34 cellular contexts compared by ENCODE assay signal in the genomic region with DNA sequence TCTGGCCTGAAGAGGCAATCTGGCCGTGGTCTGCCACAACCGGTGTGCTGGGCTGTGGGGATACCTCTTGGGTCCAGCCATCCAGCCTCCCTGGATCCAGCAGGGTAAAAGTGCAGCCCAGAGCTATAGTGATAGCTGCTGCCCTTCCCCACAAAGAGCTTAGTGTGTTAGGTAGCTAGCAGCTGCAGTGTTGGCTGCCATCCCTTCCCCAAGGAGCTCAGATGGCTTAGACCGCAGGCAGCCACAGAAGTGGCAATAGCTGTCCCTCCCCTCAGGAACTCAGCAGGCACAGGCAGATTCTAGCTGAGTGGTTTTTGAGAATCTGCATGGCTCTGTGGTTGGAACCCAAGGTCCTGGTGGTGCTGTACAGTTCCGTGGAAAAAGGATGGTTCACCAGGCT.
"Had no signal": no experiment of that assay in that cellular context is flagged by ENCODE, and none has a peak within 500 bp of the region (broad histone marks: within the 10 kb centered on the region; RNA-seq: fewer than 3 reads in every experiment).

No MANE protein-coding gene starts in this region.

- H3K4me3 ChIP-seq: adrenal gland, body of pancreas, breast epithelium had no signal

- ATAC-seq: activated CD8-positive, alpha-beta T cell treated with anti-CD3 and anti-CD28 coated beads for 36 hours; activated naive CD4-positive, alpha-beta T cell treated with anti-CD3 and anti-CD28 coated beads, Interleukin-2, amount 50 U/mL, for 72 hours; activated T-cell treated with anti-CD3 and anti-CD28 coated beads, Interleukin-2, amount 50 U/mL, for 4 hours; activated T-cell treated with anti-CD3 and anti-CD28 coated beads, Interleukin-2, amount 50 U/mL, for 72 hours; activated T-helper 17 cell treated with anti-CD3 and anti-CD28 coated beads, Interleukin-2, amount 50 U/mL, for 72 hours; body of pancreas had no signal

- H3K27ac ChIP-seq: adrenal gland, body of pancreas, brain microvascular endothelial cell, breast epithelium, VCaP had no signal

- H3K27ac Mint-ChIP-seq: activated B cell treated with CpG ODN at 0.5 μM for 24 hours; activated CD4-positive, alpha-beta memory T cell treated with anti-CD3 and anti-CD28 coated beads for 36 hours; activated CD4-positive, alpha-beta T cell treated with anti-CD3 and anti-CD28 coated beads, Interleukin-2, amount 10 ng/mL, durations not matched to agents 24 days and 14 days; activated CD8-positive, alpha-beta T cell treated with anti-CD3 and anti-CD28 coated beads for 36 hours; activated naive CD4-positive, alpha-beta T cell treated with anti-CD3 and anti-CD28 coated beads for 36 hours; activated naive CD4-positive, alpha-beta T cell treated with anti-CD3 and anti-CD28 coated beads, Interleukin-2, amount 50 U/mL, for 72 hours; activated naive CD8-positive, alpha-beta T cell treated with anti-CD3 and anti-CD28 coated beads for 36 hours; activated T-cell treated with anti-CD3 and anti-CD28 coated beads, Interleukin-2, amount 50 U/mL, for 72 hours; activated T-helper 1 cell treated with anti-CD3 and anti-CD28 coated beads, Interleukin-12 subunit alpha, Interleukin-12 subunit beta, Interleukin-2, Interleukin-4 antibody, amounts not matched to agents 30 ng/mL and 10 ng/mL and 1 ng/mL, durations not matched to agents 14 hours and 24 hours and 36 hours; activated T-helper 17 cell treated with anti-CD3 and anti-CD28 coated beads, Interleukin-2, amount 50 U/mL, for 72 hours; T-helper 1 cell treated with Interleukin-12 subunit alpha and Interleukin-12 subunit beta and Interleukin-4 antibody, amounts not matched to agents 30 μg/mL and 1 μg/mL, for 36 hours; T-helper 2 cell treated with Interferon-gamma antibody and Interleukin-4, amounts not matched to agents 5 μg/mL and 100 μg/mL, for 36 hours had no signal

- H3K4me1 Mint-ChIP-seq: activated B cell treated with CpG ODN at 0.5 μM for 24 hours; activated CD4-positive, alpha-beta T cell treated with anti-CD3 and anti-CD28 coated beads, Interleukin-2, amount 10 ng/mL, durations not matched to agents 24 days and 14 days; activated naive CD8-positive, alpha-beta T cell treated with anti-CD3 and anti-CD28 coated beads for 36 hours; activated T-helper 17 cell treated with anti-CD3 and anti-CD28 coated beads, Interleukin-2, amount 50 U/mL, for 72 hours had no signal

- H3K27me3 ChIP-seq: adrenal gland, body of pancreas, brain microvascular endothelial cell, breast epithelium had no signal

- H3K4me3 Mint-ChIP-seq: activated B cell treated with CpG ODN at 0.5 μM for 24 hours; activated CD4-positive, alpha-beta memory T cell treated with anti-CD3 and anti-CD28 coated beads for 36 hours; activated CD4-positive, alpha-beta T cell treated with anti-CD3 and anti-CD28 coated beads, Interleukin-2, amount 10 ng/mL, durations not matched to agents 24 days and 14 days; activated CD8-positive, alpha-beta T cell treated with anti-CD3 and anti-CD28 coated beads for 36 hours; activated naive CD4-positive, alpha-beta T cell treated with anti-CD3 and anti-CD28 coated beads for 36 hours; activated naive CD8-positive, alpha-beta T cell treated with anti-CD3 and anti-CD28 coated beads for 36 hours; activated T-cell treated with anti-CD3 and anti-CD28 coated beads, Interleukin-2, amount 50 U/mL, for 4 hours; activated T-cell treated with anti-CD3 and anti-CD28 coated beads, Interleukin-2, amount 50 U/mL, for 72 hours; activated T-helper 1 cell treated with anti-CD3 and anti-CD28 coated beads, Interleukin-12 subunit alpha, Interleukin-12 subunit beta, Interleukin-2, Interleukin-4 antibody, amounts not matched to agents 30 ng/mL and 10 ng/mL and 1 ng/mL, durations not matched to agents 14 hours and 24 hours and 36 hours; activated T-helper 17 cell treated with anti-CD3 and anti-CD28 coated beads, Interleukin-2, amount 50 U/mL, for 72 hours; T-helper 1 cell treated with Interleukin-12 subunit alpha and Interleukin-12 subunit beta and Interleukin-4 antibody, amounts not matched to agents 30 μg/mL and 1 μg/mL, for 36 hours; T-helper 2 cell treated with Interferon-gamma antibody and Interleukin-4, amounts not matched to agents 5 μg/mL and 100 μg/mL, for 36 hours had no signal

- H3K27me3 Mint-ChIP-seq: activated B cell treated with CpG ODN at 0.5 μM for 24 hours; activated CD4-positive, alpha-beta memory T cell treated with anti-CD3 and anti-CD28 coated beads for 36 hours; activated CD4-positive, alpha-beta T cell treated with anti-CD3 and anti-CD28 coated beads, Interleukin-2, amount 10 ng/mL, durations not matched to agents 24 days and 14 days; activated CD8-positive, alpha-beta T cell treated with anti-CD3 and anti-CD28 coated beads for 36 hours; activated naive CD8-positive, alpha-beta T cell treated with anti-CD3 and anti-CD28 coated beads for 36 hours; activated T-helper 17 cell treated with anti-CD3 and anti-CD28 coated beads, Interleukin-2, amount 50 U/mL, for 72 hours had no signal

- DNase-seq: activated B cell treated with CpG ODN at 0.5 μM for 24 hours; activated CD4-positive, alpha-beta memory T cell treated with anti-CD3 and anti-CD28 coated beads for 36 hours; activated CD4-positive, alpha-beta T cell treated with anti-CD3 and anti-CD28 coated beads, Interleukin-2, amount 10 ng/mL, durations not matched to agents 24 days and 14 days; activated CD4-positive, alpha-beta T cell treated with anti-CD3 and anti-CD28 coated beads, Interleukin-2, amount 50 U/mL, for 1 hour; activated CD4-positive, alpha-beta T cell treated with anti-CD3 and anti-CD28 coated beads, Interleukin-2, amount 50 U/mL, for 4 hours; activated CD4-positive, CD25-positive, alpha-beta regulatory T cell treated with anti-CD3 and anti-CD28 coated beads, Interleukin-2, amount 50 U/mL, for 72 hours; activated CD8-positive, alpha-beta memory T cell treated with anti-CD3 and anti-CD28 coated beads, Interleukin-2, amount 50 U/mL, for 4 hours; activated CD8-positive, alpha-beta T cell treated with anti-CD3 and anti-CD28 coated beads for 36 hours; activated effector memory CD4-positive, alpha-beta T cell treated with anti-CD3 and anti-CD28 coated beads, Interleukin-2, amount 50 U/mL, for 16 hours; activated gamma-delta T cell treated with Interleukin-2 at 50 U/mL for 16 hours; activated naive CD4-positive, alpha-beta T cell; activated naive CD4-positive, alpha-beta T cell treated with anti-CD3 and anti-CD28 coated beads for 36 hours; activated naive CD4-positive, alpha-beta T cell treated with anti-CD3 and anti-CD28 coated beads, Interleukin-2, amount 50 U/mL, for 16 hours; activated naive CD8-positive, alpha-beta T cell treated with anti-CD3 and anti-CD28 coated beads for 36 hours; activated T-cell treated with anti-CD3 and anti-CD28 coated beads for 4 hours; activated T-cell treated with anti-CD3 and anti-CD28 coated beads, Interleukin-2, amount 50 U/mL, for 1 hour; activated T-cell treated with anti-CD3 and anti-CD28 coated beads, Interleukin-2, amount 50 U/mL, for 4 hours; activated T-cell treated with anti-CD3 and anti-CD28 coated beads, Interleukin-2, amount 50 U/mL, for 72 hours; adrenal gland; amniotic stem cell; aorta; body of pancreas; brain microvascular endothelial cell; central memory CD4-positive, alpha-beta T cell; T-helper 1 cell; T-helper 2 cell; T-helper 9 cell had no signal

- H3K36me3 ChIP-seq: adrenal gland, brain microvascular endothelial cell, breast epithelium had no signal

- H3K4me1 ChIP-seq: adrenal gland, body of pancreas, breast epithelium had no signal
